In the genomic region with DNA sequence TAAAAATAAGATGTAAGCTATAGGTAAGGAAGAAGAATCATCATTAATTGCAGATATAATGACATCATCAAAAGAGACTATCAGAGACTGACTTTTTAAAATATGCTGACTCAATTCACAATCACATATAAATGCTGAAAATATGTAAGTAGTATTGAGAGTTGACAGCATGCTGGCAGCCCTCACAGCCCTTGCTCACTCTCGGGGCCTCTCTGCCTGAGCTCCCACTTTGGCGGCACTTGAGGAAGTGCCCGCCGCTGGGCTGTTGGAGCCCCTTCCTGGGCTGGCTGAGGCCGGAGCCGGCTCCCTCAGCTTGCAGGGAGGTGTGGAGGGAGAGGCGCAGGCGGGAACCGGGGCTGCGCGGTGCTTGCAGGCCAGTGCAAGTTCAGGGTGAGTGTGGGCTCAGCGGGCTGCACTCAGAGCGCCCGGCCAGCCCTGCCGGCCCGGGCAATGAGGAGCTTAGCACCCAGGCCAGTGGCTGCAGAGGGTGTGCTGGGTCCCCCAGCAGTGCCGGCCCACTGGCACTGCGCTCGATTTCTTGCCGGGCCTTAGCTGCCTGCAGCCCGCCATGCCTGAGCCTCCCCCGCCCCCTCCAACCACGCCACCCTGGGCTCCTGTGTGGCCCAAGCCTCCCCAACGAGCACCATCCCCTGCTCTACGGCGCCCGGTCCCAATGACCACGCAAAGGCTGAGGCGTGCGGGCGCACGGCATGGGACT, we compare ENCODE assay signal across 2 cellular contexts.
TF ChIP-seq lines count a peak whose summit lies in the region.

No MANE protein-coding gene starts in this region.

TF ChIP-seq in HepG2, 621 proteins besides CTCF, POLR2A, EP300 and RAD21 (continued from another document and continues in another):
- TF ChIP-seq, protein P1, sequence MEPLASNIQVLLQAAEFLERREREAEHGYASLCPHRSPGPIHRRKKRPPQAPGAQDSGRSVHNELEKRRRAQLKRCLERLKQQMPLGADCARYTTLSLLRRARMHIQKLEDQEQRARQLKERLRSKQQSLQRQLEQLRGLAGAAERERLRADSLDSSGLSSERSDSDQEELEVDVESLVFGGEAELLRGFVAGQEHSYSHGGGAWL (CRISPR knock-in tag; IDR thresholded peaks at IDR 0.05) = no peak
- TF ChIP-seq PAX8 (CRISPR knock-in tag; IDR thresholded peaks at IDR 0.05; ENCODE audit: borderline replicate concordance) (no peak), ZNF878 (CRISPR knock-in tag; IDR thresholded peaks at IDR 0.05) (no peak), ZBTB40 (IDR thresholded peaks at IDR 0.05) (no peak), ZBTB40 (CRISPR knock-in tag; IDR thresholded peaks at IDR 0.05) (no peak), TFDP1 (CRISPR knock-in tag; IDR thresholded peaks at IDR 0.05; ENCODE audit: borderline replicate concordance) (no peak), ONECUT2 (CRISPR knock-in tag; IDR thresholded peaks at IDR 0.05) (no peak), MED8 (CRISPR knock-in tag; IDR thresholded peaks at IDR 0.05; ENCODE audit: insufficient replicate concordance) (no peak), ATF7 (IDR thresholded peaks at IDR 0.05) (peak; percentile 92), ATF7 (CRISPR knock-in tag; IDR thresholded peaks at IDR 0.05) (no peak), RXRA (CRISPR knock-in tag; IDR thresholded peaks at IDR 0.05) (no peak), GABPB1 (CRISPR knock-in tag; IDR thresholded peaks at IDR 0.05) (no peak), MIER2 (CRISPR knock-in tag; IDR thresholded peaks at IDR 0.05) (no peak), BORCS8-MEF2B (CRISPR knock-in tag; IDR thresholded peaks at IDR 0.05) (no peak)
- TF ChIP-seq, protein P2, sequence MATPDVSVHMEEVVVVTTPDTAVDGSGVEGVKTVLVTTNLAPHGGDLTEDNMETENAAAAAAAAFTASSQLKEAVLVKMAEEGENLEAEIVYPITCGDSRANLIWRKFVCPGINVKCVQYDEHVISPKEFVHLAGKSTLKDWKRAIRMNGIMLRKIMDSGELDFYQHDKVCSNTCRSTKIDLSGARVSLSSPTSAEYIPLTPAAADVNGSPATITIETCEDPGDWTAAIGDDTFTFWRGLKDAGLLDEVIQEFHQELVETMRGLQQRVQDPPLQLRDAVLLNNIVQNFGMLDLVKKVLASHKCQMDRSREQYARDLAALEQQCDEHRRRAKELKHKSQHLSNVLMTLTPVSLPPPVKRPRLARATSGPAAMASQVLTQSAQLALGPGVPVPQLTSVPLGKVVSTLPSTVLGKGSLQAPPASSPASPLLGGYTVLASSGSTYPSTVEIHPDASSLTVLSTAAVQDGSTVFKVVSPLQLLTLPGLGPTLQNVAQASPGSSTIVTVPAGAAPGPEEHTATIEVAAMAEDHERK (CRISPR knock-in tag; IDR thresholded peaks at IDR 0.05; ENCODE audit: low read depth) = no peak

TF ChIP-seq in K562, 482 proteins besides CTCF, POLR2A, EP300 and RAD21 (continued from another document):
- TF ChIP-seq SIRT6 (IDR thresholded peaks at IDR 0.05; ENCODE audit: low read depth, low read length) (no peak), ETV5 (CRISPR knock-in tag; IDR thresholded peaks at IDR 0.05; ENCODE audit: low read depth) (no peak), C11orf30 (IDR thresholded peaks at IDR 0.05; ENCODE audit: low read depth) (peak; percentile 66; the same call in 1 of the 2 replicates), MAFF (IDR thresholded peaks at IDR 0.05; ENCODE audit: low read length) (peak; percentile 29; the same call in 1 of the 2 replicates), MAFG (tag; conservative IDR thresholded peaks at IDR 0.05) (peak; percentile 47), MAFK (IDR thresholded peaks at IDR 0.05; ENCODE audit: low read length) (0 out of 2 replicates have a peak, but pooled peaks have one; percentile 12), E2F3 (CRISPR knock-in tag; IDR thresholded peaks at IDR 0.05) (no peak), NCOA1 (IDR thresholded peaks at IDR 0.05; ENCODE audit: low read depth) (no peak), RBM25 (IDR thresholded peaks at IDR 0.05; ENCODE audit: low read depth, low read length, severe bottlenecking) (no peak)
- TF ChIP-seq, protein P3, sequence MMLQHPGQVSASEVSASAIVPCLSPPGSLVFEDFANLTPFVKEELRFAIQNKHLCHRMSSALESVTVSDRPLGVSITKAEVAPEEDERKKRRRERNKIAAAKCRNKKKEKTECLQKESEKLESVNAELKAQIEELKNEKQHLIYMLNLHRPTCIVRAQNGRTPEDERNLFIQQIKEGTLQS (IDR thresholded peaks at IDR 0.05) = peak; percentile 62; the same call in 1 of the 2 replicates
- TF ChIP-seq, protein P3 (CRISPR knock-in tag; conservative IDR thresholded peaks at IDR 0.05) = no peak
